22 cellular contexts compared by ENCODE assay signal in the genomic region with DNA sequence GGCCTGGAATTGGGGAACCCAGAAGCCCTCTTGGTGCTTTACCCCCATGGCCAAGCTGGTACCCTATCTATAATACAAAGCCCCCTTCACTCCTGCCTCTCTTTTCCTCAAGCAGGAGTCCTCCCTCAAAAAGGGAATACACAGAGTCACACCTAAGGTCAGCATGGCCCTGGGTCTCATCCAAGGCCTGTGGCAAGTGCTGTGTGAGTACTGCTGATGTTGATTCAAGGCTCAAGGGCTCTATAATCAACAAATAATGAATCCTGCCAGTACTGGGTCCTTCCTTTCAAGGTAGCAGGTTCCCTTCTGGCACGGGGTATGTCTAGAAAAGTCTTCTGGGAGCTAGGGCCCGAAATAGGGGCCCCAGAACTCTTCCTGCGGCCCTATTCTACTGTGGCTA.
"Had no signal": no experiment of that assay in that cellular context is flagged by ENCODE, and none has a peak within 500 bp of the region (broad histone marks: within the 10 kb centered on the region; RNA-seq: fewer than 3 reads in every experiment).

No MANE protein-coding gene starts in this region.

- H3K36me3 ChIP-seq: right lobe of liver, tibial artery had no signal

- H3K27me3 ChIP-seq: foreskin keratinocyte, hepatocyte, right lobe of liver, tibial artery had no signal

- H3K4me1 Mint-ChIP-seq: endodermal cell; nephron progenitor cell; stimulated activated effector memory CD8-positive, alpha-beta T cell treated with anti-CD3 and anti-CD28 coated beads, Interleukin-12 subunit alpha, Interleukin-12 subunit beta, amount 100 ng/mL, for 72 hours had no signal

- H3K36me3 Mint-ChIP-seq: stimulated activated effector memory CD8-positive, alpha-beta T cell treated with anti-CD3 and anti-CD28 coated beads, Interleukin-12 subunit alpha, Interleukin-12 subunit beta, amount 100 ng/mL, for 72 hours had no signal

- DNase-seq: effector CD4-positive, alpha-beta T cell; endodermal cell; erythroblast; foreskin keratinocyte; head of caudate nucleus; kidney; left cardiac atrium; left ventricle myocardium superior; mammary epithelial cell; naive thymus-derived CD4-positive, alpha-beta T cell; nephron progenitor cell; psoas muscle; retina; right lobe of liver; stimulated activated CD4-positive, alpha-beta T cell treated with anti-CD3 and anti-CD28 coated beads, Interleukin-4, amount 100 ng/mL, for 1 hour; stimulated activated CD8-positive, alpha-beta memory T cell treated with anti-CD3 and anti-CD28 coated beads, Interleukin-4, amount 100 ng/mL, for 48 hours; tibial artery had no signal

- H3K9me3 ChIP-seq: psoas muscle, right lobe of liver, tibial artery had no signal

- H3K9me3 Mint-ChIP-seq: stimulated activated effector memory CD8-positive, alpha-beta T cell treated with anti-CD3 and anti-CD28 coated beads, Interleukin-12 subunit alpha, Interleukin-12 subunit beta, amount 100 ng/mL, for 72 hours had no signal

- H3K4me3 ChIP-seq: coronary artery, hepatocyte, psoas muscle, right lobe of liver, tibial artery had no signal

- H3K27ac Mint-ChIP-seq: endodermal cell; naive thymus-derived CD4-positive, alpha-beta T cell; nephron progenitor cell; stimulated activated effector memory CD8-positive, alpha-beta T cell treated with anti-CD3 and anti-CD28 coated beads, Interleukin-12 subunit alpha, Interleukin-12 subunit beta, amount 100 ng/mL, for 72 hours; stimulated activated naive CD8-positive, alpha-beta T cell treated with anti-CD3 and anti-CD28 coated beads, Interleukin-15, Interleukin-2, amounts not matched to agents 100 ng/mL and 50 ng/mL, for 24 hours had no signal

- H2AFZ ChIP-seq: hepatocyte, parathyroid adenoma had no signal

- H3K4me1 ChIP-seq: foreskin keratinocyte, parathyroid adenoma, psoas muscle, right lobe of liver, tibial artery had no signal

- H3K4me2 ChIP-seq: hepatocyte had no signal

- H3K27ac ChIP-seq: coronary artery, foreskin keratinocyte, hepatocyte, parathyroid adenoma, psoas muscle, right lobe of liver, tibial artery had no signal

- ATAC-seq: foreskin keratinocyte; left cardiac atrium; left ventricle myocardium superior; naive thymus-derived CD4-positive, alpha-beta T cell; psoas muscle; right lobe of liver; stimulated activated effector memory CD8-positive, alpha-beta T cell treated with anti-CD3 and anti-CD28 coated beads, Interleukin-12 subunit alpha, Interleukin-12 subunit beta, amount 100 ng/mL, for 72 hours had no signal

- H3K4me3 Mint-ChIP-seq: endodermal cell; naive thymus-derived CD4-positive, alpha-beta T cell; nephron progenitor cell; stimulated activated effector memory CD8-positive, alpha-beta T cell treated with anti-CD3 and anti-CD28 coated beads, Interleukin-12 subunit alpha, Interleukin-12 subunit beta, amount 100 ng/mL, for 72 hours; stimulated activated naive CD8-positive, alpha-beta T cell treated with anti-CD3 and anti-CD28 coated beads, Interleukin-15, Interleukin-2, amounts not matched to agents 100 ng/mL and 50 ng/mL, for 24 hours had no signal

- H3K27me3 Mint-ChIP-seq: stimulated activated naive CD8-positive, alpha-beta T cell treated with anti-CD3 and anti-CD28 coated beads, Interleukin-15, Interleukin-2, amounts not matched to agents 100 ng/mL and 50 ng/mL, for 24 hours had no signal
